In the genomic region with DNA sequence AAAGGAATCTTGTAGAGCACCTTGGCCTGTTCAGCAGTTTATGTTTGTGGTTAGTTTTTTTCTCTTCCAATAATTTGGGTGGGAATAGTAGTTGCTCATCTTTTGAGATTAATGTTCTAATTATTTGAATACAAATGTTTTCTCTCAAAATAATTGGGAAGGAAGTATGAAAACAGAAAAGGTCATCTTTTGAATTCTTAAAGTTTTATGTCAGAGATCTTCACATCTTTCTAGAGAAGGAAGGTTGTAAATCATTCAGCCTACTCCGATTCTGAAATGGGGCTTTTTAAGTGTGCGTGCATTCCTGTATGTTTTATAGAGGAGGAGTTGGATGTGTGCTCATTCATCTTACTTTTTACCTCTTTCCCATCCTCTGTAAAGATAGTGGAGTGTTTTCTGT, we compare ENCODE assay signal across 16 cellular contexts.
"Had no signal": no experiment of that assay in that cellular context is flagged by ENCODE, and none has a peak within 500 bp of the region (broad histone marks: within the 10 kb centered on the region; RNA-seq: fewer than 3 reads in every experiment).

No MANE protein-coding gene starts in this region.

- H3K4me1 ChIP-seq: colonic mucosa had no signal

- H3K36me3 ChIP-seq: adrenal gland, colonic mucosa, tibial artery, vagina had no signal

- H3K4me3 ChIP-seq: adrenal gland, body of pancreas, colonic mucosa, tibial artery, vagina had no signal

- H3K4me3 Mint-ChIP-seq: memory B cell; natural killer cell; T-helper 2 cell treated with Interferon-gamma antibody and Interleukin-4, amounts not matched to agents 5 μg/mL and 100 μg/mL, for 36 hours had no signal

- H3K9me3 Mint-ChIP-seq: activated naive CD4-positive, alpha-beta T cell treated with anti-CD3 and anti-CD28 coated beads, Interleukin-2, amount 50 U/mL, for 24 hours; natural killer cell; stimulated activated effector memory CD8-positive, alpha-beta T cell treated with anti-CD3 and anti-CD28 coated beads, Interleukin-12 subunit alpha, Interleukin-12 subunit beta, amount 100 ng/mL, for 72 hours; T-helper 2 cell treated with Interferon-gamma antibody and Interleukin-4, amounts not matched to agents 5 μg/mL and 100 μg/mL, for 36 hours had no signal

- ATAC-seq: body of pancreas, left ventricle myocardium superior, natural killer cell had no signal

- H3K27me3 ChIP-seq: adrenal gland, body of pancreas, colonic mucosa, tibial artery, vagina had no signal

- H3K36me3 Mint-ChIP-seq: activated naive CD4-positive, alpha-beta T cell treated with anti-CD3 and anti-CD28 coated beads, Interleukin-2, amount 50 U/mL, for 24 hours; natural killer cell; stimulated activated effector memory CD8-positive, alpha-beta T cell treated with anti-CD3 and anti-CD28 coated beads, Interleukin-12 subunit alpha, Interleukin-12 subunit beta, amount 100 ng/mL, for 72 hours had no signal

- H3K27ac Mint-ChIP-seq: memory B cell; natural killer cell; stimulated activated effector memory CD8-positive, alpha-beta T cell treated with anti-CD3 and anti-CD28 coated beads, Interleukin-12 subunit alpha, Interleukin-12 subunit beta, amount 100 ng/mL, for 72 hours; T-helper 2 cell treated with Interferon-gamma antibody and Interleukin-4, amounts not matched to agents 5 μg/mL and 100 μg/mL, for 36 hours had no signal

- DNase-seq: activated effector memory CD4-positive, alpha-beta T cell treated with anti-CD3 and anti-CD28 coated beads, Interleukin-2, amount 50 U/mL, for 16 hours; adrenal gland; body of pancreas; central memory CD4-positive, alpha-beta T cell; colonic mucosa; hypothalamus; left ventricle myocardium superior; natural killer cell; posterior cingulate gyrus; retina; tibial artery had no signal

- H3K9me3 ChIP-seq: adrenal gland, body of pancreas, colonic mucosa, tibial artery, vagina had no signal

- H3K27ac ChIP-seq: adrenal gland, body of pancreas, colonic mucosa, tibial artery, vagina had no signal
